Comparison of ENCODE assay signal across 23 cellular contexts in genomic region chr12:5498081-5498480, GRCh38.
"Had no signal": no experiment of that assay in that cellular context is flagged by ENCODE, and none has a peak within 500 bp of the region (broad histone marks: within the 10 kb centered on the region; RNA-seq: fewer than 3 reads in every experiment).

No MANE protein-coding gene starts in this region.

- H3K4me1 Mint-ChIP-seq: activated CD4-positive, alpha-beta T cell treated with anti-CD3 and anti-CD28 coated beads, Interleukin-2, amount 10 ng/mL, durations not matched to agents 24 days and 14 days had no signal

- H3K9me3 Mint-ChIP-seq: activated CD4-positive, alpha-beta T cell treated with anti-CD3 and anti-CD28 coated beads, Interleukin-2, amount 10 ng/mL, durations not matched to agents 24 days and 14 days; activated CD8-positive, alpha-beta T cell treated with anti-CD3 and anti-CD28 coated beads for 36 hours; activated naive CD4-positive, alpha-beta T cell treated with anti-CD3 and anti-CD28 coated beads for 36 hours; activated T-cell treated with anti-CD3 and anti-CD28 coated beads, Interleukin-2, amount 50 U/mL, for 24 hours; activated T-helper 2 cell treated with anti-CD3 and anti-CD28 coated beads, Interferon-gamma antibody, Interleukin-2, Interleukin-4, amounts not matched to agents 10 μg/mL and 5 μg/mL and 100 μg/mL, durations not matched to agents 14 hours and 24 hours and 36 hours had no signal

- H3K27me3 ChIP-seq: ascending aorta, breast epithelium had no signal

- DNase-seq: activated CD4-positive, alpha-beta T cell treated with anti-CD3 and anti-CD28 coated beads, Interleukin-2, amount 10 ng/mL, durations not matched to agents 24 days and 14 days; activated CD4-positive, CD25-positive, alpha-beta regulatory T cell; activated CD8-positive, alpha-beta T cell treated with anti-CD3 and anti-CD28 coated beads for 36 hours; activated naive CD4-positive, alpha-beta T cell treated with anti-CD3 and anti-CD28 coated beads for 36 hours; activated T-cell treated with anti-CD3 and anti-CD28 coated beads, Interleukin-2, amount 50 U/mL, for 24 hours; cerebellar nuclear complex; effector CD8-positive, alpha-beta T cell; esophagus squamous epithelium; glutamatergic neuron; hypothalamus; islet precursor cell; lower lobe of right lung; midbrain; occipital lobe; stimulated activated CD4-positive, alpha-beta T cell treated with anti-CD3 and anti-CD28 coated beads, Interleukin-12 subunit alpha, Interleukin-12 subunit beta, amount 100 ng/mL, for 4 hours; stimulated activated CD4-positive, alpha-beta T cell treated with anti-CD3 and anti-CD28 coated beads, Interleukin-1b, Interleukin-23, amount 100 ng/mL, for 48 hours; stimulated activated CD8-positive, alpha-beta memory T cell treated with anti-CD3 and anti-CD28 coated beads, Interleukin-4, amount 100 ng/mL, for 48 hours; stimulated activated naive CD4-positive, alpha-beta T cell; T1000 had no signal

- H3K4me1 ChIP-seq: breast epithelium, lower lobe of right lung had no signal

- H3K36me3 ChIP-seq: breast epithelium, esophagus squamous epithelium, lower lobe of right lung had no signal

- FAIRE-seq: urothelium cell line had no signal

- H3K27ac ChIP-seq: ascending aorta, breast epithelium, esophagus squamous epithelium, lower lobe of right lung had no signal

- H3K27me3 Mint-ChIP-seq: activated CD4-positive, alpha-beta T cell treated with anti-CD3 and anti-CD28 coated beads, Interleukin-2, amount 10 ng/mL, durations not matched to agents 24 days and 14 days had no signal

- H3K4me3 ChIP-seq: ascending aorta, breast epithelium, esophagus squamous epithelium, lower lobe of right lung had no signal

- H3K9me3 ChIP-seq: ascending aorta, breast epithelium, esophagus squamous epithelium, lower lobe of right lung had no signal

- H3K4me3 Mint-ChIP-seq: activated CD4-positive, alpha-beta T cell treated with anti-CD3 and anti-CD28 coated beads, Interleukin-2, amount 10 ng/mL, durations not matched to agents 24 days and 14 days; activated CD8-positive, alpha-beta T cell treated with anti-CD3 and anti-CD28 coated beads for 36 hours; activated naive CD4-positive, alpha-beta T cell treated with anti-CD3 and anti-CD28 coated beads for 36 hours; activated T-cell treated with anti-CD3 and anti-CD28 coated beads, Interleukin-2, amount 50 U/mL, for 24 hours had no signal

- H3K27ac Mint-ChIP-seq: activated CD4-positive, alpha-beta T cell treated with anti-CD3 and anti-CD28 coated beads, Interleukin-2, amount 10 ng/mL, durations not matched to agents 24 days and 14 days; activated CD8-positive, alpha-beta T cell treated with anti-CD3 and anti-CD28 coated beads for 36 hours; activated naive CD4-positive, alpha-beta T cell treated with anti-CD3 and anti-CD28 coated beads for 36 hours; activated T-cell treated with anti-CD3 and anti-CD28 coated beads, Interleukin-2, amount 50 U/mL, for 24 hours; activated T-helper 2 cell treated with anti-CD3 and anti-CD28 coated beads, Interferon-gamma antibody, Interleukin-2, Interleukin-4, amounts not matched to agents 10 μg/mL and 5 μg/mL and 100 μg/mL, durations not matched to agents 14 hours and 24 hours and 36 hours had no signal

- ATAC-seq: activated CD8-positive, alpha-beta T cell treated with anti-CD3 and anti-CD28 coated beads for 36 hours; lower lobe of right lung had no signal
